ENCODE assay signal across 9 cellular contexts in the genomic region with DNA sequence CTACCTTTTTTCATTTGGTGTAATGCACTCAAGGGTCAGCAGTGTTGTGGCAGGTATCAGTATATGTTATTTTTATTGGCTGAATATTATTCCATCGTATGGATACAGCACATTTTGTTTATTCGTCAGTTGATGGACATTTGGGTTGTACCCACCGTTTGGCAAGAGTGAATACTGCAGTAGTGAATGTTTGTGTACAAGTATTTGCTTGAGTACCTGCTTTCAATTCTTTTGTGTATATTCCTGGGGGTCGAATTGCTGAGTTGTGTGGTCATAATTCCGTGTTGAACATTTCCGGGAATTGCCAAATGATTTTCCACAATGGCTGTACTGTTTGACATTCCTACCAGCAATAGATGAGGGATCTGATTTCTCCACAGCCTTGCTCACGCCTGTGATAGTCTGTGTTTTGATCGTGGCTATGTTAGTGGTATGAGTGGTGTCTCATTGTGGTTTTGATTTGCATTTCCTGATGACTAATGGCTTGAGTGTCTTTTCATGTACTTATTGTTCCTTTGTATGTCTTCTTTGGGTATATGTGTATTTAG.
DNase-seq lines count a peak whose midpoint lies in the region; ATAC-seq, FAIRE-seq and TF ChIP-seq lines count a peak whose summit lies in the region.
"Had no signal": no experiment of that assay in that cellular context is flagged by ENCODE, and none has a peak within 500 bp of the region (broad histone marks: within the 10 kb centered on the region; RNA-seq: fewer than 3 reads in every experiment).

No MANE protein-coding gene starts in this region.

- H4K20me1 ChIP-seq in MM.1S (ENCODE audit: insufficient read depth, low read length): no peaks in the 10 kb centered on the region
- no peaks in the 10 kb centered on the region for H4K20me1 ChIP-seq in astrocyte (ENCODE audit: insufficient read depth, low read length)

- no peak overlapping the region for H2AFZ ChIP-seq in MM.1S (ENCODE audit: low read length)
- no peak overlapping the region for H2AFZ ChIP-seq in astrocyte (ENCODE audit: low read depth, low read length)

- peak overlapping the region; percentile 97 for H3K27ac Mint-ChIP-seq in astrocyte (ENCODE audit: unreplicated experiment)

- no peaks in the 10 kb centered on the region for H3K27me3 Mint-ChIP-seq in astrocyte (ENCODE audit: low read depth, unreplicated experiment)

- H3K27ac ChIP-seq in MM.1S (ENCODE audit: low read length): no peak overlapping the region
- peak overlapping the region; percentile 12 for H3K27ac ChIP-seq in astrocyte (ENCODE audit: low read depth, low read length)
- H3K27ac ChIP-seq: right lobe of liver had no signal

- peaks cover 33% of the 10 kb centered on the region for H3K4me1 Mint-ChIP-seq in astrocyte (ENCODE audit: low read depth, unreplicated experiment)

- H3K9me3 ChIP-seq in MM.1S (replicated peaks; ENCODE audit: insufficient read depth, low read length): no peaks in the 10 kb centered on the region
- no peaks in the 10 kb centered on the region for H3K9me3 ChIP-seq in astrocyte (ENCODE audit: insufficient read depth, low read depth, low read length)
- H3K9me3 ChIP-seq: right lobe of liver had no signal

- H3K79me2 ChIP-seq in MM.1S (ENCODE audit: low read length) (no peaks in the 10 kb centered on the region), astrocyte (ENCODE audit: insufficient read depth, low read length) (no peaks in the 10 kb centered on the region)

- peak; percentile 77 for FAIRE-seq in astrocyte (lab: Jason Lieb, UNC)

- no peaks in the 10 kb centered on the region for H3K9me3 Mint-ChIP-seq in astrocyte (ENCODE audit: unreplicated experiment)

- no peaks in the 10 kb centered on the region for H3F3A ChIP-seq in MM.1S (ENCODE audit: insufficient read depth, low read length)

- H3K9ac ChIP-seq in MM.1S (ENCODE audit: low read length): no peak overlapping the region
- peak overlapping the region; percentile 38 for H3K9ac ChIP-seq in astrocyte (ENCODE audit: low read length)

- no peaks in the 10 kb centered on the region for H3K4me1 ChIP-seq in MM.1S (ENCODE audit: low read length)
- H3K4me1 ChIP-seq in astrocyte (ENCODE audit: insufficient read depth, low read length): peaks cover 8% of the 10 kb centered on the region
- H3K4me1 ChIP-seq: right lobe of liver had no signal

- H3K4me2 ChIP-seq in MM.1S (ENCODE audit: low read depth, low read length): no peak overlapping the region
- H3K4me2 ChIP-seq in astrocyte (ENCODE audit: low read length): peak overlapping the region; percentile 54

- TF ChIP-seq CTCF in MM.1S (IDR thresholded peaks at IDR 0.05; ENCODE audit: low read length) (no peak), astrocyte (IDR thresholded peaks at IDR 0.05; ENCODE audit: insufficient read depth, low read depth, low read length) (no peak)

- H3K4me3 ChIP-seq in MM.1S (ENCODE audit: low read length) (no peak overlapping the region), astrocyte (ENCODE audit: insufficient read depth, low read depth, low read length) (no peak overlapping the region)
- H3K4me3 ChIP-seq: right lobe of liver had no signal

- DNase-seq in DMS53 (lab: John Stamatoyannopoulos, UW) (peak; percentile 89), MM.1S (peak; percentile 21), astrocyte (ENCODE audit: low read depth) (peak; percentile 99), myocyte (ENCODE audit: low read depth) (peak; percentile 85), NCI-H1694 treated with DMSO at 0.1 percent for 48 hours (lab: John Stamatoyannopoulos, UW) (no peak), iPS-NIHi11 (ENCODE audit: low spot score) (no peak)

- no peaks in the 10 kb centered on the region for H3K36me3 Mint-ChIP-seq in astrocyte (ENCODE audit: low read depth, unreplicated experiment)

- H3K27me3 ChIP-seq in MM.1S (replicated peaks; ENCODE audit: insufficient read depth, low read length) (peaks cover 44% of the 10 kb centered on the region), astrocyte (ENCODE audit: insufficient read depth, low read length) (peaks cover 6% of the 10 kb centered on the region)
- H3K27me3 ChIP-seq: right lobe of liver had no signal

- peak overlapping the region; percentile 55 for H3K4me3 Mint-ChIP-seq in astrocyte (ENCODE audit: unreplicated experiment)

- no peaks in the 10 kb centered on the region for H3K36me3 ChIP-seq in MM.1S (replicated peaks; ENCODE audit: insufficient read depth, low read length)
- no peaks in the 10 kb centered on the region for H3K36me3 ChIP-seq in astrocyte (ENCODE audit: insufficient read depth, low read length)
- H3K36me3 ChIP-seq: right lobe of liver had no signal

- no peaks in the 10 kb centered on the region for H3K9me2 ChIP-seq in MM.1S (replicated peaks; ENCODE audit: insufficient read depth, low read length)

- ATAC-seq in HG02571 (IDR thresholded peaks at IDR 0.05; ENCODE audit: unreplicated experiment): no peak
- ATAC-seq in GM18858 (IDR thresholded peaks at IDR 0.05; ENCODE audit: unreplicated experiment): no peak

Comparison
In these comparisons a context has a peak if more than half of its experiments do, and no peak if none do; other contexts are left out.
1. DNase-seq: peak in DMS53 (single experiment), MM.1S (single experiment), astrocyte (single experiment) and myocyte (single experiment); none in NCI-H1694 treated with DMSO at 0.1 percent for 48 hours (single experiment) and iPS-NIHi11 (single experiment).